In the genomic region with DNA sequence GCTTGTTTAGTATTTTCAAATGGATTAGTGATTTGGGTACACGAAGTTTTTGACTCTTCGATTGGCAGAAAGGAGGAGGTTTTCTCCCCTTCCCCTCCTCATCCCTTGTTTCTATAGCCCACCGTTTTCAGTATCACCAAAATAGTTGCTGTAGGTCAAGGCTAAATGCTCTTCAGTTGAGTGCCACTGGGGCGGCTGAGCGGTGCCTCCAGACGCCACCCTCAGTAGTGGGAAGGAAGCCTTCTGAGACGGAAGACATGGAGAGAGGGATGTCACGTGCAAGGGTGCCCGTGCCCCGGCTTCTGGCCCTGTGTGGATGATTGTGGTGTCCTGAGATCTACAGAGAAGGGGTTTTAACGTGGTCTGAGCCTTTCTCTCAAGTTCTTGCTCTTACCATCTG, we compare ENCODE assay signal across 18 cellular contexts.
"Had no signal": no experiment of that assay in that cellular context is flagged by ENCODE, and none has a peak within 500 bp of the region (broad histone marks: within the 10 kb centered on the region; RNA-seq: fewer than 3 reads in every experiment).

No MANE protein-coding gene starts in this region.

- H3K27me3 Mint-ChIP-seq: activated CD4-positive, alpha-beta T cell treated with anti-CD3 and anti-CD28 coated beads for 36 hours; activated CD8-positive, alpha-beta T cell treated with anti-CD3 and anti-CD28 coated beads for 36 hours had no signal

- ATAC-seq: activated CD4-positive, alpha-beta T cell treated with anti-CD3 and anti-CD28 coated beads for 36 hours; activated CD8-positive, alpha-beta T cell treated with anti-CD3 and anti-CD28 coated beads for 36 hours; activated T-cell treated with anti-CD3 and anti-CD28 coated beads, Interleukin-2, amount 50 U/mL, for 72 hours had no signal

- DNase-seq: activated CD4-positive, alpha-beta T cell treated with anti-CD3 and anti-CD28 coated beads for 36 hours; activated CD4-positive, alpha-beta T cell treated with anti-CD3 and anti-CD28 coated beads, Interleukin-2, amount 50 U/mL, for 1 hour; activated CD8-positive, alpha-beta memory T cell treated with anti-CD3 and anti-CD28 coated beads, Interleukin-2, amount 50 U/mL, for 4 hours; activated CD8-positive, alpha-beta T cell treated with anti-CD3 and anti-CD28 coated beads for 36 hours; activated naive CD4-positive, alpha-beta T cell treated with anti-CD3 and anti-CD28 coated beads, Interleukin-2, amount 50 U/mL, for 16 hours; activated T-cell treated with anti-CD3 and anti-CD28 coated beads, Interleukin-2, amount 50 U/mL, for 72 hours; brain microvascular endothelial cell; KG1; NCI-H1092; NCI-H1417; NCI-H2029; NCI-H2107; NCI-H2171 treated with DMSO at 0.1 percent for 48 hours; NCI-H226; NCI-H526; NCI-H774; SIG-M5; T-helper 2 cell had no signal

- H3K4me1 Mint-ChIP-seq: activated CD4-positive, alpha-beta T cell treated with anti-CD3 and anti-CD28 coated beads for 36 hours had no signal

- H3K9me3 Mint-ChIP-seq: activated CD8-positive, alpha-beta T cell treated with anti-CD3 and anti-CD28 coated beads for 36 hours; activated T-cell treated with anti-CD3 and anti-CD28 coated beads, Interleukin-2, amount 50 U/mL, for 72 hours had no signal

- H3K4me3 Mint-ChIP-seq: activated CD4-positive, alpha-beta T cell treated with anti-CD3 and anti-CD28 coated beads for 36 hours; activated CD8-positive, alpha-beta T cell treated with anti-CD3 and anti-CD28 coated beads for 36 hours; activated T-cell treated with anti-CD3 and anti-CD28 coated beads, Interleukin-2, amount 50 U/mL, for 72 hours had no signal

- H3K27ac Mint-ChIP-seq: activated CD4-positive, alpha-beta T cell treated with anti-CD3 and anti-CD28 coated beads for 36 hours; activated CD8-positive, alpha-beta T cell treated with anti-CD3 and anti-CD28 coated beads for 36 hours; activated T-cell treated with anti-CD3 and anti-CD28 coated beads, Interleukin-2, amount 50 U/mL, for 72 hours had no signal
